ENCODE assay signal across 8 cellular contexts in the genomic region with DNA sequence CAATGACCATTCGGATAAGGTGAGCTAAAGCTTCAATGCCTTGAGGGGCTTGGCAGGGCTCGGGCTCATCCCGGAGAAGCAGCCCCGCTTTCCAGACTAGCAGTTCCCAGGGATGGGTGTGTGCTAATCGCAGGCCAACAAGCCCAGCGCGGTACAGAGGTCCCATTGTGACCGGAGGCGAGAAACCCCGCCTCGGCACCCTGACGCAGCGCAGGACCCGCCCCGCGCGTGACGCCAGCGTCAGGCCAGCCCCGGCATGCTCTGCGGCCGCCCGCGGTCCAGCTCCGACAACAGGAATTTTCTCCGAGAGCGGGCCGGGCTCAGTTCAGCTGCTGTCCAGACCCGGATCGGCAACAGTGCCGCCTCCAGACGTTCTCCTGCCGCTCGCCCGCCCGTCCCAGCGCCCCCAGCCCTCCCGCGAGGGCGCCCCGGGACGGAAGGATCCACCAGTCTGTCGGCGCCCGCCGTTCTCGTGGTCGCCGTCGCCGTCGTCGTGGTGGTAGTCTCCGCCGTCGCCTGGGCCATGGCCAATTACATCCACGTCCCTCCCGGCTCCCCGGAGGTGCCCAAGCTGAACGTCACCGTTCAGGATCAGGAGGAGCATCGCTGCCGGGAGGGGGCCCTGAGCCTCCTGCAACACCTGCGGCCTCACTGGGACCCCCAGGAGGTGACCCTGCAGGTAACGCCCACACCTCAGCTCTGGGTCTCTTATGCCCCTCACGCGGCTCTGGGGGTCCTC. TPM values are rescaled to one million over a fixed set of nuclear protein-coding genes. Genes with fewer than 3 reads are reported as not detected.
DNase-seq lines count a peak whose midpoint lies in the region; ATAC-seq and TF ChIP-seq lines count a peak whose summit lies in the region.

A gene with protein sequence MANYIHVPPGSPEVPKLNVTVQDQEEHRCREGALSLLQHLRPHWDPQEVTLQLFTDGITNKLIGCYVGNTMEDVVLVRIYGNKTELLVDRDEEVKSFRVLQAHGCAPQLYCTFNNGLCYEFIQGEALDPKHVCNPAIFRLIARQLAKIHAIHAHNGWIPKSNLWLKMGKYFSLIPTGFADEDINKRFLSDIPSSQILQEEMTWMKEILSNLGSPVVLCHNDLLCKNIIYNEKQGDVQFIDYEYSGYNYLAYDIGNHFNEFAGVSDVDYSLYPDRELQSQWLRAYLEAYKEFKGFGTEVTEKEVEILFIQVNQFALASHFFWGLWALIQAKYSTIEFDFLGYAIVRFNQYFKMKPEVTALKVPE (plus strand): TSS at position 264 of the 739 bp plus-strand sequence. CDS start 260 bp downstream, at position 524.

- WGBS in adipose tissue, 3 donors = 0 to 1% (median 0%) methylated on average over 67 of the region's 67 CpGs
- WGBS in heart left ventricle, 4 donors = 0% methylated on average over 11 to 67 of the region's 67 CpGs
- 0% methylated on average over 48 of the region's 67 CpGs; no CpG with 5 or more reads in 1 of the 2 donors for WGBS in upper lobe of left lung, 2 donors

- TF ChIP-seq POLR2A in GM10847 (IDR thresholded peaks at IDR 0.05; ENCODE audit: extremely low read depth, insufficient read length) (peak; percentile 94), heart left ventricle (IDR thresholded peaks at IDR 0.05) (peak; percentile 60 to 95), upper lobe of left lung (IDR thresholded peaks at IDR 0.05) (peak; percentile 18 to 99 (median 98))

- TF ChIP-seq CTCF in heart left ventricle (IDR thresholded peaks at IDR 0.05) = no peak
- no peak for TF ChIP-seq CTCF in upper lobe of left lung (IDR thresholded peaks at IDR 0.05)

- DNase-seq in NCI-H1105 (lab: John Stamatoyannopoulos, UW) (peak; percentile 84), T follicular helper cell (ENCODE audit: low read depth) (peak; percentile 71), heart left ventricle (peak; percentile 96 to 97 (median 96)), posterior cingulate gyrus (peak; percentile 94 to 100 (median 96)), upper lobe of left lung (peak; percentile 98 to 99)

- H3K36me3 ChIP-seq in heart left ventricle = no peaks in the 10 kb centered on the region
- H3K36me3 ChIP-seq in upper lobe of left lung = no peaks in the 10 kb centered on the region

- H3K9me3 ChIP-seq in heart left ventricle = no peaks in the 10 kb centered on the region
- H3K9me3 ChIP-seq in upper lobe of left lung = no peaks in the 10 kb centered on the region

- intact Hi-C loops in heart left ventricle (cut with DNase I) (loop anchor here in 9 of 10 donors (1.0 to 5.0 kb wide), 3 partner anchors 80 to 83 kb away; partner anchors contain the start of gene C2CD5 (in 9 of the 9)), posterior cingulate gyrus (cut with DNase I) (loop anchor here (5.0 to 10.0 kb wide), 2 partner anchors 163 to 290 kb away; partner anchors contain the start of gene ST8SIA1)

- H3K4me1 ChIP-seq in heart left ventricle (peaks cover 0 to 43% (median 30%) of the 10 kb centered on the region in 12 donors), upper lobe of left lung (peaks cover 23 to 32% (median 25%) of the 10 kb centered on the region in 4 donors)

- peak in 2 of 4 donors; percentile 3 to 83 for TF ChIP-seq EP300 in upper lobe of left lung (IDR thresholded peaks at IDR 0.05)

- H3K27ac ChIP-seq in adipose tissue (ENCODE audit: low read depth, low read length) (peak within 1 kb of the TSS; percentile 89), heart left ventricle (peak within 1 kb of the TSS; percentile 89 to 98 (median 96)), upper lobe of left lung (peak within 1 kb of the TSS; percentile 96 to 99 (median 98))

- H3K27me3 ChIP-seq in heart left ventricle (no peaks in the 10 kb centered on the region), upper lobe of left lung (no peaks in the 10 kb centered on the region)

- peak; percentile 98 for ATAC-seq in HG02623 (IDR thresholded peaks at IDR 0.05; ENCODE audit: unreplicated experiment)
- peak; percentile 99 to 100 (median 100) for ATAC-seq in heart left ventricle
- peak; percentile 100 for ATAC-seq in upper lobe of left lung (ENCODE audit: low FRiP score in 2 of 2)

- H3K4me3 ChIP-seq in heart left ventricle (peak within 1 kb of the TSS; percentile 63 to 95 (median 87)), upper lobe of left lung (peak within 1 kb of the TSS; percentile 62 to 90 (median 73))

RNA-seq across cellular contexts. Expression of the gene that starts here (rescaled TPM):
- polyA plus RNA-seq in adipose tissue = 1 to 10 TPM; 5.6 to 8.6 (median 6.0) TPM
- total RNA-seq in heart left ventricle = 10 to 100 TPM; 12.6 to 40.9 (median 17.2) TPM
- polyA plus RNA-seq in heart left ventricle = 1 to 10 TPM; 8.3 to 9.5 TPM
- total RNA-seq in upper lobe of left lung = 10 to 100 TPM; 17.2 to 69.7 (median 47.5) TPM

Comparison
In these comparisons a context has a peak if more than half of its experiments do, and no peak if none do; other contexts are left out.
1. Peak in every context shown above with its lines: DNase-seq, ATAC-seq, H3K4me3 ChIP-seq and H3K27ac ChIP-seq.